ENCODE assay signal across 24 cellular contexts in genomic region chr6:86142326-86142725, GRCh38.
"Had no signal": no experiment of that assay in that cellular context is flagged by ENCODE, and none has a peak within 500 bp of the region (broad histone marks: within the 10 kb centered on the region; RNA-seq: fewer than 3 reads in every experiment).

No MANE protein-coding gene starts in this region.

- H3K27me3 Mint-ChIP-seq: dendritic cell treated with granulocyte-macrophage colony-stimulating factor and Interleukin-4, amounts not matched to agents 40 ng/mL and 50 ng/mL, for 4 days; effector memory CD8-positive, alpha-beta T cell had no signal

- H3K4me3 Mint-ChIP-seq: dendritic cell treated with granulocyte-macrophage colony-stimulating factor and Interleukin-4, amounts not matched to agents 40 ng/mL and 50 ng/mL, for 4 days; effector memory CD8-positive, alpha-beta T cell; endodermal cell had no signal

- H3K27ac ChIP-seq: colonic mucosa, coronary artery, dorsolateral prefrontal cortex, esophagus muscularis mucosa, esophagus squamous epithelium, foreskin keratinocyte, gastrocnemius medialis, gastroesophageal sphincter, heart left ventricle, heart right ventricle had no signal

- DNase-seq: colonic mucosa; cortex of kidney; dermis blood vessel endothelial cell; dorsolateral prefrontal cortex; effector CD4-positive, alpha-beta T cell; effector CD8-positive, alpha-beta T cell; effector memory CD4-positive, alpha-beta T cell; effector memory CD8-positive, alpha-beta T cell; endodermal cell; erythroblast; esophagus squamous epithelium; foreskin fibroblast; foreskin keratinocyte; foreskin melanocyte; gastrocnemius medialis; glutamatergic neuron; head of caudate nucleus; heart left ventricle; heart right ventricle had no signal

- H3K4me3 ChIP-seq: colonic mucosa, coronary artery, dorsolateral prefrontal cortex, esophagus muscularis mucosa, esophagus squamous epithelium, gastrocnemius medialis, gastroesophageal sphincter, heart left ventricle, heart right ventricle had no signal

- ATAC-seq: effector memory CD8-positive, alpha-beta T cell; esophagus mucosa; foreskin keratinocyte; gastrocnemius medialis; gastroesophageal sphincter; heart left ventricle; heart right ventricle had no signal

- H3K9me3 ChIP-seq: colonic mucosa, esophagus squamous epithelium, gastrocnemius medialis had no signal

- H3K4me1 ChIP-seq: colonic mucosa, esophagus muscularis mucosa, esophagus squamous epithelium, foreskin keratinocyte, gastrocnemius medialis, gastroesophageal sphincter, heart left ventricle, heart right ventricle had no signal

- H3K36me3 ChIP-seq: colonic mucosa, esophagus muscularis mucosa, esophagus squamous epithelium, gastrocnemius medialis, gastroesophageal sphincter, heart left ventricle, heart right ventricle had no signal

- H3K27me3 ChIP-seq: colonic mucosa, dorsolateral prefrontal cortex, esophagus muscularis mucosa, esophagus squamous epithelium, foreskin keratinocyte, gastrocnemius medialis, gastroesophageal sphincter, heart left ventricle, heart right ventricle had no signal

- H3K4me1 Mint-ChIP-seq: endodermal cell had no signal

- H3K27ac Mint-ChIP-seq: dendritic cell treated with granulocyte-macrophage colony-stimulating factor and Interleukin-4, amounts not matched to agents 40 ng/mL and 50 ng/mL, for 4 days; effector memory CD8-positive, alpha-beta T cell; endodermal cell had no signal
